ENCODE assay signal across 16 cellular contexts in genomic region chr5:150307617-150308426, GRCh38. TPM values are rescaled to one million over a fixed set of nuclear protein-coding genes. Genes with fewer than 3 reads are reported as not detected.
"Had no signal": no experiment of that assay in that cellular context is flagged by ENCODE, and none has a peak within 500 bp of the region (broad histone marks: within the 10 kb centered on the region; RNA-seq: fewer than 3 reads in every experiment).

No MANE protein-coding gene starts in this region.

- H3K27me3 ChIP-seq: pancreas had no signal

- H3K9me3 ChIP-seq: pancreas, upper lobe of left lung had no signal

- H3K9me3 Mint-ChIP-seq: activated CD4-positive, alpha-beta T cell treated with anti-CD3 and anti-CD28 coated beads, Interleukin-2, amount 10 ng/mL, durations not matched to agents 24 days and 14 days; activated naive CD8-positive, alpha-beta T cell treated with anti-CD3 and anti-CD28 coated beads, Interleukin-2, amount 10 ng/mL, durations not matched to agents 7 days and 5 days; stimulated activated naive B cell treated with anti-CD40 and anti-IgM and Interleukin-4, amounts not matched to agents 10 μg/mL and 1 μg/mL and 100 μg/mL, for 72 hours had no signal

- H3K4me1 ChIP-seq: pancreas had no signal

- DNase-seq: activated CD4-positive, alpha-beta T cell treated with anti-CD3 and anti-CD28 coated beads, Interleukin-2, amount 10 ng/mL, durations not matched to agents 24 days and 14 days; activated CD4-positive, CD25-positive, alpha-beta regulatory T cell; activated CD8-positive, alpha-beta memory T cell treated with anti-CD3 and anti-CD28 coated beads for 24 hours; activated naive CD4-positive, alpha-beta T cell; activated naive CD8-positive, alpha-beta T cell treated with anti-CD3 and anti-CD28 coated beads, Interleukin-2, amount 10 ng/mL, durations not matched to agents 7 days and 5 days; cerebellar nuclear complex; hippocampal formation; kidney; left ventricle myocardium superior; mesendoderm; stimulated activated CD4-positive, alpha-beta T cell treated with anti-CD3 and anti-CD28 coated beads, Interleukin-2, amount 100 ng/mL, for 48 hours; stimulated activated naive B cell treated with anti-CD40 and anti-IgM and Interleukin-4, amounts not matched to agents 10 μg/mL and 1 μg/mL and 100 μg/mL, for 72 hours; upper lobe of left lung had no signal

- ATAC-seq: left ventricle myocardium superior; stimulated activated naive B cell treated with anti-CD40 and anti-IgM and Interleukin-4, amounts not matched to agents 10 μg/mL and 1 μg/mL and 100 μg/mL, for 72 hours had no signal

- H3K27ac ChIP-seq: pancreas, SK-N-MC, upper lobe of left lung had no signal

- H3K4me3 ChIP-seq: pancreas, SK-N-MC, upper lobe of left lung had no signal

- H3K36me3 ChIP-seq: pancreas, upper lobe of left lung had no signal

- H3K4me3 Mint-ChIP-seq: activated CD4-positive, alpha-beta T cell treated with anti-CD3 and anti-CD28 coated beads, Interleukin-2, amount 10 ng/mL, durations not matched to agents 24 days and 14 days; activated naive CD8-positive, alpha-beta T cell treated with anti-CD3 and anti-CD28 coated beads, Interleukin-2, amount 10 ng/mL, durations not matched to agents 7 days and 5 days; stimulated activated naive B cell treated with anti-CD40 and anti-IgM and Interleukin-4, amounts not matched to agents 10 μg/mL and 1 μg/mL and 100 μg/mL, for 72 hours had no signal

- H3K36me3 Mint-ChIP-seq: activated naive CD8-positive, alpha-beta T cell treated with anti-CD3 and anti-CD28 coated beads, Interleukin-2, amount 10 ng/mL, durations not matched to agents 7 days and 5 days; stimulated activated naive B cell treated with anti-CD40 and anti-IgM and Interleukin-4, amounts not matched to agents 10 μg/mL and 1 μg/mL and 100 μg/mL, for 72 hours had no signal

- H3K27ac Mint-ChIP-seq: activated CD4-positive, alpha-beta T cell treated with anti-CD3 and anti-CD28 coated beads, Interleukin-2, amount 10 ng/mL, durations not matched to agents 24 days and 14 days; activated naive CD8-positive, alpha-beta T cell treated with anti-CD3 and anti-CD28 coated beads, Interleukin-2, amount 10 ng/mL, durations not matched to agents 7 days and 5 days; stimulated activated naive B cell treated with anti-CD40 and anti-IgM and Interleukin-4, amounts not matched to agents 10 μg/mL and 1 μg/mL and 100 μg/mL, for 72 hours had no signal

RNA-seq across cellular contexts. Expression of gene ARSI, which starts 5.1 kb away (rescaled TPM):
- total RNA-seq: activated CD4-positive, alpha-beta T cell treated with anti-CD3 and anti-CD28 coated beads, Interleukin-2, amount 10 ng/mL, durations not matched to agents 24 days and 14 days; activated naive CD8-positive, alpha-beta T cell treated with anti-CD3 and anti-CD28 coated beads, Interleukin-2, amount 10 ng/mL, durations not matched to agents 7 days and 5 days had no signal
- polyA plus RNA-seq: pancreas had no signal

RNA-seq across cellular contexts. Expression of gene CAMK2A, which starts 18.2 kb away (rescaled TPM):
- total RNA-seq: activated CD4-positive, alpha-beta T cell treated with anti-CD3 and anti-CD28 coated beads, Interleukin-2, amount 10 ng/mL, durations not matched to agents 24 days and 14 days; activated naive CD8-positive, alpha-beta T cell treated with anti-CD3 and anti-CD28 coated beads, Interleukin-2, amount 10 ng/mL, durations not matched to agents 7 days and 5 days; dermis microvascular lymphatic vessel endothelial cell had no signal
